In the genomic region with DNA sequence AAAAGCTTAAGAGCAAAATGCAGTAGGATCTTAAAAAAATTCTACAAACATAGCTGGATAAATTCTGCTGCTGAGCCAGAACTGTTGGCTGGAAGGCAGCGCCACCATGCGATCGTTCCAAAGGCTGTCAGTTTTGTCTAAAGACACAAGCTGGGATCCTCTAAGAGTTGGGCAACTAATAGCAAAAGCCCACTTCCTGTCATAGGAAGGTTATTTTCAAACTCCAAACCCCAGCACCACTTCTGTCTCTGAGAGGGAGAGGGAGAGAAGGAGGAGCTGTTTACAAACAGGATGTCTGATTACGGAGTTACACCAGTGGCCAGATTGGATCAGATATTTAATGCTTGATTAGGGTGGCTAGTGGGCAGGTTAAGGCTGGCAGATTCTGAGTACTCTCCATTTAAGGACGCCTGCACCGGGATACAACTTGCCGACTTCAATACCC, we compare ENCODE assay signal across 8 cellular contexts. TPM values are rescaled to one million over a fixed set of nuclear protein-coding genes. Genes with fewer than 3 reads are reported as not detected.
DNase-seq lines count a peak whose midpoint lies in the region; ATAC-seq and TF ChIP-seq lines count a peak whose summit lies in the region.

No MANE protein-coding gene starts in this region.

- no peaks in the 10 kb centered on the region for H3K9me3 ChIP-seq in mucosa of descending colon
- no peaks in the 10 kb centered on the region for H3K9me3 ChIP-seq in testis

- intact Hi-C loops in mucosa of descending colon (cut with DNase I, micrococcal nuclease), result no loop called here
- intact Hi-C loops in testis (cut with DNase I; ENCODE audit: low total_unique reads), result no loop called here

- 59 to 63% methylated on average over 7 of the region's 7 CpGs for WGBS in testis, 2 donors

- H3K27ac ChIP-seq in VCaP (no peak overlapping the region), epithelial cell of prostate (peak overlapping the region; percentile 26), testis (no peak overlapping the region)

- no peak for TF ChIP-seq POLR2A in testis (IDR thresholded peaks at IDR 0.05)

- H3K4me1 ChIP-seq in mucosa of descending colon (ENCODE audit: low read depth), result peaks cover 18% of the 10 kb centered on the region
- no peaks in the 10 kb centered on the region for H3K4me1 ChIP-seq in testis

- DNase-seq in ELR (ENCODE audit: low read depth), result peak; percentile 70
- DNase-seq in epithelial cell of prostate (ENCODE audit: low read depth, low spot score), result no peak
- peak; percentile 55 to 65 (median 57) for DNase-seq in mucosa of descending colon
- DNase-seq in testis, result peak; percentile 72
- DNase-seq in HPDE6-E6E7 (ENCODE audit: extremely low spot score), result no peak
- no peak for DNase-seq in NCI-H748 (lab: John Stamatoyannopoulos, UW; ENCODE audit: unreplicated experiment)

- H3K4me3 ChIP-seq in mucosa of descending colon (no peak overlapping the region), testis (no peak overlapping the region)

- peak; percentile 86 for TF ChIP-seq CTCF in VCaP (conservative IDR thresholded peaks at IDR 0.05)
- no peak for TF ChIP-seq CTCF in mucosa of descending colon (IDR thresholded peaks at IDR 0.05)
- TF ChIP-seq CTCF in testis (IDR thresholded peaks at IDR 0.05), result peak; percentile 23 to 50 (median 44)

- H3K36me3 ChIP-seq in mucosa of descending colon (ENCODE audit: low read depth) (no peaks in the 10 kb centered on the region), testis (ENCODE audit: low read depth, missing control alignments) (no peaks in the 10 kb centered on the region)

- ATAC-seq in HG03520 (IDR thresholded peaks at IDR 0.05; ENCODE audit: unreplicated experiment) (peak; percentile 55), mucosa of descending colon (peak; percentile 57)

- H3K27me3 ChIP-seq in testis, result no peaks in the 10 kb centered on the region

RNA-seq across cellular contexts. Expression of a gene that starts 44.0 kb away (rescaled TPM):
- total RNA-seq in mucosa of descending colon, result 10 to 100 TPM; 40.6 to 57.1 (median 48.4) TPM
- 10 to 100 TPM; 15.4 to 17.4 TPM for total RNA-seq in testis
- 10.4 TPM for polyA plus RNA-seq in testis (ENCODE audit: insufficient read depth, low read depth, low replicate concordance)

Comparison
In these comparisons a context has a peak if more than half of its experiments do, and no peak if none do; other contexts are left out.
1. DNase-seq: peak in ELR (single experiment), mucosa of descending colon (3 of 3) and testis (single experiment); none in epithelial cell of prostate (single experiment), HPDE6-E6E7 (single experiment) and NCI-H748 (single experiment).